11 cellular contexts compared by ENCODE assay signal in genomic region chr2:27079233-27080139, GRCh38. TPM values are rescaled to one million over a fixed set of nuclear protein-coding genes. Genes with fewer than 3 reads are reported as not detected.
DNase-seq lines count a peak whose midpoint lies in the region; ATAC-seq and TF ChIP-seq lines count a peak whose summit lies in the region.
"Had no signal": no experiment of that assay in that cellular context is flagged by ENCODE, and none has a peak within 500 bp of the region (broad histone marks: within the 10 kb centered on the region; RNA-seq: fewer than 3 reads in every experiment).

No MANE protein-coding gene starts in this region.

- H3K9ac ChIP-seq in skeletal muscle satellite cell (ENCODE audit: low read depth, low read length): peak overlapping the region; percentile 86

- TF ChIP-seq CTCF in WI38 (IDR thresholded peaks at IDR 0.05; ENCODE audit: low read depth, low read length): no peak
- no peak for TF ChIP-seq CTCF in gastroesophageal sphincter (IDR thresholded peaks at IDR 0.05)

- H3K4me1 ChIP-seq in gastroesophageal sphincter: peaks cover 2 to 98% (median 43%) of the 10 kb centered on the region in 3 donors
- H3K4me1 ChIP-seq in skeletal muscle satellite cell (ENCODE audit: control insufficient read depth, insufficient read depth, low read length): peaks cover 63% of the 10 kb centered on the region

- peak overlapping the region; percentile 93 to 98 (median 96) for H3K27ac ChIP-seq in gastroesophageal sphincter

- peak overlapping the region; percentile 84 for H3K4me3 ChIP-seq in WI38 (ENCODE audit: low read depth, low read length)
- H3K4me3 ChIP-seq in gastroesophageal sphincter: peak overlapping the region; percentile 63 to 81
- peak overlapping the region; percentile 76 for H3K4me3 ChIP-seq in skeletal muscle satellite cell (ENCODE audit: low read length)

- H3K27me3 ChIP-seq in gastroesophageal sphincter (no peaks in the 10 kb centered on the region), skeletal muscle satellite cell (ENCODE audit: control insufficient read depth, insufficient read depth, low read length) (no peaks in the 10 kb centered on the region)

- H3K36me3 ChIP-seq in gastroesophageal sphincter: peaks cover 0 to 19% of the 10 kb centered on the region in 2 donors
- peaks cover 10% of the 10 kb centered on the region for H3K36me3 ChIP-seq in skeletal muscle satellite cell (ENCODE audit: insufficient read depth, low read length)

- no peak for TF ChIP-seq EP300 in gastroesophageal sphincter (IDR thresholded peaks at IDR 0.05)

- peak overlapping the region; percentile 91 for H3K4me2 ChIP-seq in skeletal muscle satellite cell (ENCODE audit: low read length)

- no peak for ATAC-seq in gastroesophageal sphincter

- WGBS in gastroesophageal sphincter (ENCODE audit: low coverage in 1 of 2), 2 donors: 23% methylated on average over 6 of the region's 14 CpGs; no CpG with 5 or more reads in 1 of the 2 donors

- DNase-seq in EH (ENCODE audit: low read depth): peak; percentile 26
- DNase-seq in iPS-NIHi11 (ENCODE audit: low spot score): no peak
- no peak for DNase-seq in cortex of kidney (lab: John Stamatoyannopoulos, UW)
- no peak for DNase-seq in NCI-H146 treated with DMSO at 0.1 percent for 48 hours (lab: John Stamatoyannopoulos, UW; ENCODE audit: unreplicated experiment)
- no peak for DNase-seq in germinal center (ENCODE audit: low spot score)
- DNase-seq: activated CD4-positive, alpha-beta T cell treated with anti-CD3 and anti-CD28 coated beads, Interleukin-2, amount 50 U/mL, for 48 hours; GDM1; OCI-M1 had no signal

- H3K9me3 ChIP-seq in gastroesophageal sphincter (no peaks in the 10 kb centered on the region), skeletal muscle satellite cell (replicated peaks; ENCODE audit: low read length) (no peaks in the 10 kb centered on the region)

- no peak for TF ChIP-seq POLR2A in gastroesophageal sphincter (IDR thresholded peaks at IDR 0.05)

RNA-seq across cellular contexts. Expression of gene EMILIN1, which starts 1.1 kb away (rescaled TPM):
- 100 to 1,000 TPM in 3 of 4 donors, 10 to 100 TPM in 1; 94.1 to 257 (median 174) TPM for total RNA-seq in gastroesophageal sphincter
- total RNA-seq in skeletal muscle satellite cell (2012; rRNA removed): 38.0 and 43.3 TPM in 2 replicates

RNA-seq across cellular contexts. Expression of gene KHK, which starts 7.1 kb away (rescaled TPM):
- total RNA-seq in gastroesophageal sphincter: 1 to 10 TPM; 1.2 to 6.1 (median 1.9) TPM
- total RNA-seq in skeletal muscle satellite cell (2012; rRNA removed): 0.25 and 1.3 TPM in 2 replicates

RNA-seq across cellular contexts. Expression of gene OST4, which starts 8.0 kb away (rescaled TPM):
- total RNA-seq in gastroesophageal sphincter: 100 to 1,000 TPM; 201 to 353 (median 221) TPM
- total RNA-seq in skeletal muscle satellite cell (2012; rRNA removed): 237 and 262 TPM in 2 replicates

RNA-seq across cellular contexts. Expression of gene AGBL5, which starts 28.0 kb away (rescaled TPM):
- 10 to 100 TPM; 16.2 to 31.7 (median 23.0) TPM for total RNA-seq in gastroesophageal sphincter
- 15.7 and 18.8 TPM in 2 replicates for total RNA-seq in skeletal muscle satellite cell (2012; rRNA removed)

RNA-seq across cellular contexts. Expression of gene CGREF1, which starts 39.4 kb away (rescaled TPM):
- 1 to 10 TPM in 1 of 4 donors, not detected in 3; 1.0 TPM for total RNA-seq in gastroesophageal sphincter
- 5.1 and 8.1 TPM in 2 replicates for total RNA-seq in skeletal muscle satellite cell (2012; rRNA removed)
